8 cellular contexts compared by ENCODE assay signal in the genomic region with DNA sequence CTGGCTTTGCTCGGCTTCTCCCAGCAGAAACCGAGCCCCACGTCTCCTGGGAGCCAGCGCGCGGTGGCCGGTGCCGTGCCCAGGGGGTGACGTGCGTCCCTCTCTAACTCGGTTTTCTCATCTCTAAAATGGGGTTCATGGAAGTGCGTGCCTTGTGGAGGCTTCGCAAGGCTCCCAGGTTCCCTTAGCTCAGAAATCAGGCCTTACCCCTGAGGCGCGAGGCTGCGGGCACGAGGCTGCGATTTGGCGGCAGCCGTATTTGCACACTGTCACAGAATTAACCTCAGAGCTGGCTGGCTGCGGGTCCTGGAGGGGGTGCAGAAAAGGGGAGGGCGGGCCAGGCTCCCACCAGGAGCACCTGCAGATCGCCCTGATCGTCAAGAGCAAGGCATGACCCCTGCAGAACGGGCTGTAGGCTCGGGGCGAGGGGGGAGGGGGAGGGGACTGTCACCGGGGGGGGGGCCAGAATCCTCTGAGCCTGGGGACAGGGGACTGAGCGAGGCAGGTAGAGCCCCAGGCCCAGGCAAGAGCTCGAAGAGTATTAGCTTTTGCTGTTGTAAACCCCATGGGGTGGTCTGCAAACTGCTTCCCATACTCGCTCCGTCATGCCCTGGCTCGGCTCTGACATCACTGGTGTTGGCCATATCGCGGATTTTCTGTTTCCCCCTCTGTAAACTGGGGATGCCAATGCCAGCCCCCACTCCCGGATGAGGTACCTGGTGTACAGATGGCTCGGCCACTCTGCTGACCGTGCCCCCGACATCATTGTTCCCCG.
DNase-seq lines count a peak whose midpoint lies in the region; ATAC-seq and TF ChIP-seq lines count a peak whose summit lies in the region.

No MANE protein-coding gene starts in this region.

- DNase-seq in T-helper 2 cell treated with Interferon-gamma antibody and Interleukin-4, amounts not matched to agents 5 μg/mL and 100 μg/mL, for 36 hours (ENCODE audit: low spot score): no peak
- DNase-seq in T-helper 2 cell: no peak
- peak; percentile 20 for DNase-seq in Karpas-422
- no peak for DNase-seq in dorsolateral prefrontal cortex
- no peak for DNase-seq in DMS153 treated with DMSO at 0.1 percent for 48 hours (lab: John Stamatoyannopoulos, UW; ENCODE audit: unreplicated experiment)

- no peaks in the 10 kb centered on the region for H3K9me2 ChIP-seq in Karpas-422 (replicated peaks; ENCODE audit: insufficient read depth, low read length)

- intact Hi-C loops in dorsolateral prefrontal cortex (cut with DNase I): loop anchor here (1.0 to 10.0 kb wide), 6 partner anchors 102 to 791 kb away; no protein-coding TSS in a partner anchor

- no peak overlapping the region for H3K27ac ChIP-seq in Karpas-422 (ENCODE audit: low read length)
- H3K27ac ChIP-seq in dorsolateral prefrontal cortex: peak overlapping the region in 3 of 59 donors; percentile 49 to 71 (median 60)
- H3K27ac ChIP-seq in rectal smooth muscle tissue (ENCODE audit: low read depth, low read length): no peak overlapping the region

- no peak overlapping the region for H3K27ac Mint-ChIP-seq in T-helper 2 cell treated with Interferon-gamma antibody and Interleukin-4, amounts not matched to agents 5 μg/mL and 100 μg/mL, for 36 hours

- H3K4me3 Mint-ChIP-seq in T-helper 2 cell treated with Interferon-gamma antibody and Interleukin-4, amounts not matched to agents 5 μg/mL and 100 μg/mL, for 36 hours: peak overlapping the region; percentile 66

- H3K9me3 Mint-ChIP-seq in T-helper 2 cell treated with Interferon-gamma antibody and Interleukin-4, amounts not matched to agents 5 μg/mL and 100 μg/mL, for 36 hours: no peaks in the 10 kb centered on the region

- H2AFZ ChIP-seq in Karpas-422 (ENCODE audit: low read length): no peak overlapping the region

- H3K9me3 ChIP-seq in Karpas-422 (ENCODE audit: low read length): no peaks in the 10 kb centered on the region

- H3K79me2 ChIP-seq in Karpas-422 (ENCODE audit: low read length): no peaks in the 10 kb centered on the region

- peaks cover 19% of the 10 kb centered on the region for H3K27me3 Mint-ChIP-seq in T-helper 2 cell treated with Interferon-gamma antibody and Interleukin-4, amounts not matched to agents 5 μg/mL and 100 μg/mL, for 36 hours (ENCODE audit: low read depth)

- H3K4me2 ChIP-seq in Karpas-422 (ENCODE audit: low read depth, low read length, poor library complexity, severe bottlenecking): no peak overlapping the region

- H4K20me1 ChIP-seq in Karpas-422 (ENCODE audit: insufficient read depth, low read depth, low read length): no peaks in the 10 kb centered on the region

- peak in 20 of 56 donors; percentile 0 to 49 (median 15) for TF ChIP-seq CTCF in dorsolateral prefrontal cortex (IDR thresholded peaks at IDR 0.05 in 54 of 56, conservative IDR thresholded peaks at IDR 0.05 in 2 of 56; ENCODE audit: low read depth in 1 of 56, partially characterized antibody in 56 of 56)

- peaks cover 9% of the 10 kb centered on the region for H3K4me1 Mint-ChIP-seq in T-helper 2 cell treated with Interferon-gamma antibody and Interleukin-4, amounts not matched to agents 5 μg/mL and 100 μg/mL, for 36 hours (ENCODE audit: low read depth)

- H3K36me3 Mint-ChIP-seq in T-helper 2 cell treated with Interferon-gamma antibody and Interleukin-4, amounts not matched to agents 5 μg/mL and 100 μg/mL, for 36 hours (ENCODE audit: low read depth): no peaks in the 10 kb centered on the region

- ATAC-seq in GM19324 (IDR thresholded peaks at IDR 0.05; ENCODE audit: low FRiP score, unreplicated experiment): no peak
- ATAC-seq in GM21717 (IDR thresholded peaks at IDR 0.05; ENCODE audit: unreplicated experiment): no peak

- H3K9ac ChIP-seq in Karpas-422 (ENCODE audit: low read length): no peak overlapping the region
- no peak overlapping the region for H3K9ac ChIP-seq in rectal smooth muscle tissue (ENCODE audit: low read length)

- H3K4me3 ChIP-seq in Karpas-422 (ENCODE audit: low read length): no peak overlapping the region
- peak overlapping the region; percentile 37 to 80 (median 64) for H3K4me3 ChIP-seq in dorsolateral prefrontal cortex
- peak overlapping the region; percentile 27 for H3K4me3 ChIP-seq in rectal smooth muscle tissue (ENCODE audit: low read length)

- H3K27me3 ChIP-seq in Karpas-422 (ENCODE audit: low read length) (no peaks in the 10 kb centered on the region), dorsolateral prefrontal cortex (peaks cover 0 to 4% (median 0%) of the 10 kb centered on the region in 45 donors), rectal smooth muscle tissue (ENCODE audit: control insufficient read depth, insufficient read depth, low read length) (peaks cover 3% of the 10 kb centered on the region)

- H3K4me1 ChIP-seq in Karpas-422 (ENCODE audit: low read length) (peaks cover 17% of the 10 kb centered on the region), rectal smooth muscle tissue (ENCODE audit: control insufficient read depth, insufficient read depth, low read length) (peaks cover 4% of the 10 kb centered on the region)

- H3K36me3 ChIP-seq in Karpas-422 (ENCODE audit: insufficient read depth, low read length) (no peaks in the 10 kb centered on the region), rectal smooth muscle tissue (ENCODE audit: control insufficient read depth, insufficient read depth, low read length) (no peaks in the 10 kb centered on the region)
